9 cellular contexts compared by ENCODE assay signal in genomic region chr12:46459111-46459510, GRCh38.
A peak's percentile ranks its signal among the peaks of the same experiment; 100 is the strongest.
DNase-seq lines count a peak whose midpoint lies in the region; ATAC-seq lines count a peak whose summit lies in the region.
"Had no signal": no experiment of that assay in that cellular context is flagged by ENCODE, and none has a peak within 500 bp of the region (broad histone marks: within the 10 kb centered on the region; RNA-seq: fewer than 3 reads in every experiment).

No MANE protein-coding gene starts in this region.

- no peaks in the 10 kb centered on the region for H3K36me3 ChIP-seq in GM23248 (ENCODE audit: low read depth)

- in situ Hi-C loops in GM23248 (cut with MboI) = no loop called here

- DNase-seq in A172 (ENCODE audit: low spot score) = peak; percentile 59
- DNase-seq in GM23248 = peak; percentile 76
- peak in 1 of 2 donors; percentile 38 for DNase-seq in activated naive CD4-positive, alpha-beta T cell treated with anti-CD3 and anti-CD28 coated beads, Interleukin-2, amount 50 U/mL, for 72 hours (ENCODE audit: low spot score in 2 of 2)
- DNase-seq in immature natural killer cell = peak; percentile 64 to 68 (median 66)
- DNase-seq in retina = no peak
- DNase-seq: NCI-H1048 had no signal

- WGBS in GM23248 (ENCODE audit: low coverage in 1 of 2, low lambda C conversion rate in 2 of 2, missing lambda C conversion rate in 2 of 2), 2 experiments = 23 to 25% methylated on average over 4 of the region's 4 CpGs

- peaks cover 0 to 7% (median 1%) of the 10 kb centered on the region in 3 donors for H3K27me3 Mint-ChIP-seq in immature natural killer cell (ENCODE audit: low read depth in 3 of 3)

- H3K36me3 Mint-ChIP-seq in activated naive CD4-positive, alpha-beta T cell treated with anti-CD3 and anti-CD28 coated beads, Interleukin-2, amount 50 U/mL, for 72 hours = peaks cover 0 to 5% of the 10 kb centered on the region in 2 donors
- H3K36me3 Mint-ChIP-seq in immature natural killer cell = no peaks in the 10 kb centered on the region

- no peak overlapping the region for H2AFZ ChIP-seq in GM23248

- no peaks in the 10 kb centered on the region for H3K27me3 ChIP-seq in GM23248 (replicated peaks; ENCODE audit: insufficient read depth)

- peak overlapping the region; percentile 79 to 95 for H3K27ac Mint-ChIP-seq in activated naive CD4-positive, alpha-beta T cell treated with anti-CD3 and anti-CD28 coated beads, Interleukin-2, amount 50 U/mL, for 72 hours
- peak overlapping the region; percentile 87 to 96 (median 92) for H3K27ac Mint-ChIP-seq in immature natural killer cell

- no peak overlapping the region for H3K9ac ChIP-seq in GM23248

- H3K4me3 ChIP-seq in GM23248 = 0 out of 2 replicates have a peak overlapping the region, but pooled peaks have one; percentile 10

- peaks cover 23% of the 10 kb centered on the region for H3K4me1 ChIP-seq in GM23248 (ENCODE audit: insufficient read depth)

- peaks cover 12% of the 10 kb centered on the region for H3F3A ChIP-seq in GM23248 (ENCODE audit: insufficient read depth)

- H3K9me3 Mint-ChIP-seq in activated naive CD4-positive, alpha-beta T cell treated with anti-CD3 and anti-CD28 coated beads, Interleukin-2, amount 50 U/mL, for 72 hours = peaks cover 8% of the 10 kb centered on the region in 2 donors
- no peaks in the 10 kb centered on the region for H3K9me3 Mint-ChIP-seq in immature natural killer cell

- H3K79me2 ChIP-seq in GM23248 (ENCODE audit: insufficient read depth) = no peaks in the 10 kb centered on the region

- no peaks in the 10 kb centered on the region for H3K9me2 ChIP-seq in GM23248 (ENCODE audit: insufficient read depth)

- peak overlapping the region; percentile 10 for H3K4me2 ChIP-seq in GM23248 (ENCODE audit: unreplicated experiment)

- H3K27ac ChIP-seq in GM23248 = peak overlapping the region; percentile 35

- no peaks in the 10 kb centered on the region for H4K20me1 ChIP-seq in GM23248 (ENCODE audit: insufficient read depth)

- H3K9me3 ChIP-seq in GM23248 (ENCODE audit: low read depth) = no peaks in the 10 kb centered on the region

- H3K4me3 Mint-ChIP-seq in immature natural killer cell = peak overlapping the region; percentile 67 to 89 (median 82)

- peaks cover 70% of the 10 kb centered on the region in 2 donors for H3K4me1 Mint-ChIP-seq in immature natural killer cell

- peak; percentile 75 to 80 for ATAC-seq in activated naive CD4-positive, alpha-beta T cell treated with anti-CD3 and anti-CD28 coated beads, Interleukin-2, amount 50 U/mL, for 72 hours
- ATAC-seq in HG03460 (IDR thresholded peaks at IDR 0.05; ENCODE audit: unreplicated experiment) (no peak), HG03354 (IDR thresholded peaks at IDR 0.05; ENCODE audit: poor library complexity, severe bottlenecking, unreplicated experiment) (no peak), HG03025 (IDR thresholded peaks at IDR 0.05; ENCODE audit: low FRiP score, unreplicated experiment) (no peak)

Comparison
In these comparisons a context has a peak if more than half of its experiments do, and no peak if none do; other contexts are left out.
1. ATAC-seq: peak in activated naive CD4-positive, alpha-beta T cell treated with anti-CD3 and anti-CD28 coated beads, Interleukin-2, amount 50 U/mL, for 72 hours (2 of 2); none in HG03460 (single experiment), HG03354 (single experiment) and HG03025 (single experiment).